In the genomic region with DNA sequence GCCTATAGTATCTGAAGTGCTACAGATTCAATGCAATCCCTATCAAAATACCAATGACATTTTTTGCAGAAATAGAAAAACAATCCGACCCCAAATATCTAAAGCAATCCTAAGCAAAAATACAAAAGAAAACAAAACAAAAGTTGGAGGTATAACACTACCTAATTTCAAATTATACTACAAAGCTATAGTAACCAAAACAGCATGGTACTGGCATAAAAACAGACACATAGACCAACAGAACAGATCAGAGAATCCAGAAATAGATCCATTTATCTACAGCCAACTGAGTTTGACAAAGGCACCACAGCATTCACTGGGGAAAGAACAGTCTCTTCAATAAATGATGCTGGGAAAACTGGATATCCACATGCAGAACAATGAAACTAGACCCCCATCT, we compare ENCODE assay signal across 31 cellular contexts.
"Had no signal": no experiment of that assay in that cellular context is flagged by ENCODE, and none has a peak within 500 bp of the region (broad histone marks: within the 10 kb centered on the region; RNA-seq: fewer than 3 reads in every experiment).

No MANE protein-coding gene starts in this region.

- H3K4me3 ChIP-seq: neural progenitor cell, ovary, psoas muscle, right lobe of liver, sigmoid colon, spleen, suprapubic skin, testis, tibial artery, transverse colon, upper lobe of right lung, uterus had no signal

- H3K27ac Mint-ChIP-seq: natural killer cell; nephron; neural progenitor cell; progenitor cell of endocrine pancreas; stimulated activated memory B cell treated with anti-CD40 and anti-IgM and Interleukin-4, amounts not matched to agents 10 μg/mL and 1 μg/mL and 100 μg/mL, for 72 hours; stimulated activated naive CD8-positive, alpha-beta T cell treated with anti-CD3 and anti-CD28 coated beads, Interleukin-15, amount 100 ng/mL, for 72 hours; type B pancreatic cell had no signal

- H3K9me3 ChIP-seq: right lobe of liver, testis, upper lobe of right lung had no signal

- H3K9ac ChIP-seq: neural progenitor cell, parathyroid adenoma had no signal

- H3K27ac ChIP-seq: neural progenitor cell, ovary, parathyroid adenoma, psoas muscle, right lobe of liver, sigmoid colon, spleen, suprapubic skin, testis, tibial artery, transverse colon, upper lobe of right lung, uterus had no signal

- H3K36me3 ChIP-seq: ovary, right lobe of liver, upper lobe of right lung, uterus had no signal

- H3K27me3 Mint-ChIP-seq: progenitor cell of endocrine pancreas; stimulated activated memory B cell treated with anti-CD40 and anti-IgM and Interleukin-4, amounts not matched to agents 10 μg/mL and 1 μg/mL and 100 μg/mL, for 72 hours; stimulated activated naive CD8-positive, alpha-beta T cell treated with anti-CD3 and anti-CD28 coated beads, Interleukin-15, amount 100 ng/mL, for 72 hours; type B pancreatic cell had no signal

- H3K4me1 ChIP-seq: parathyroid adenoma, right lobe of liver, sigmoid colon, spleen, suprapubic skin, testis, tibial artery, transverse colon, upper lobe of right lung, uterus had no signal

- DNase-seq: natural killer cell; occipital lobe; ovary; posterior cingulate gyrus; psoas muscle; right cardiac atrium; right lobe of liver; sigmoid colon; small intestine; spleen; stimulated activated CD4-positive, alpha-beta T cell treated with anti-CD3 and anti-CD28 coated beads, Interleukin-12 subunit alpha, Interleukin-12 subunit beta, amount 100 ng/mL, for 4 hours; stimulated activated CD4-positive, alpha-beta T cell treated with anti-CD3 and anti-CD28 coated beads, Interleukin-1b, Interleukin-23, amount 100 ng/mL, for 48 hours; stimulated activated CD4-positive, alpha-beta T cell treated with anti-CD3 and anti-CD28 coated beads, Interleukin-4, amount 100 ng/mL, for 1 hour; stimulated activated CD4-positive, alpha-beta T cell treated with anti-CD3 and anti-CD28 coated beads, Interleukin-4, amount 100 ng/mL, for 4 hours; stimulated activated CD8-positive, alpha-beta memory T cell treated with anti-CD3 and anti-CD28 coated beads, Interleukin-4, amount 100 ng/mL, for 48 hours; stimulated activated naive CD4-positive, alpha-beta T cell; stimulated activated naive CD8-positive, alpha-beta T cell treated with anti-CD3 and anti-CD28 coated beads, Interleukin-15, amount 100 ng/mL, for 72 hours; stimulated activated naive CD8-positive, alpha-beta T cell treated with anti-CD3 and anti-CD28 coated beads, Interleukin-15, Interleukin-2, amounts not matched to agents 100 U/mL and 50 U/mL, for 24 hours; substantia nigra; testis; tibial artery; transverse colon; upper lobe of right lung; uterus had no signal

- H3K27me3 ChIP-seq: neural progenitor cell, ovary, right lobe of liver, sigmoid colon, spleen, suprapubic skin, testis, tibial artery, transverse colon, upper lobe of right lung, uterus had no signal

- H3K4me3 Mint-ChIP-seq: natural killer cell; nephron; neural progenitor cell; stimulated activated memory B cell treated with anti-CD40 and anti-IgM and Interleukin-4, amounts not matched to agents 10 μg/mL and 1 μg/mL and 100 μg/mL, for 72 hours; stimulated activated naive CD8-positive, alpha-beta T cell treated with anti-CD3 and anti-CD28 coated beads, Interleukin-15, amount 100 ng/mL, for 72 hours; type B pancreatic cell had no signal

- ATAC-seq: natural killer cell; psoas muscle; right cardiac atrium; right lobe of liver; stimulated activated memory B cell treated with anti-CD40 and anti-IgM and Interleukin-4, amounts not matched to agents 10 μg/mL and 1 μg/mL and 100 μg/mL, for 72 hours; stimulated activated naive CD8-positive, alpha-beta T cell treated with anti-CD3 and anti-CD28 coated beads, Interleukin-15, amount 100 ng/mL, for 72 hours; stimulated activated naive CD8-positive, alpha-beta T cell treated with anti-CD3 and anti-CD28 coated beads, Interleukin-15, Interleukin-2, amounts not matched to agents 100 U/mL and 50 U/mL, for 24 hours; upper lobe of right lung had no signal

- H3K4me1 Mint-ChIP-seq: nephron; neural progenitor cell; stimulated activated memory B cell treated with anti-CD40 and anti-IgM and Interleukin-4, amounts not matched to agents 10 μg/mL and 1 μg/mL and 100 μg/mL, for 72 hours had no signal
